14 cellular contexts compared by ENCODE assay signal in genomic region chr12:109720856-109721189, GRCh38. TPM values are rescaled to one million over a fixed set of nuclear protein-coding genes. Genes with fewer than 3 reads are reported as not detected.
A peak's percentile ranks its signal among the peaks of the same experiment; 100 is the strongest.
DNase-seq lines count a peak whose midpoint lies in the region; ATAC-seq, FAIRE-seq and TF ChIP-seq lines count a peak whose summit lies in the region.
"Had no signal": no experiment of that assay in that cellular context is flagged by ENCODE, and none has a peak within 500 bp of the region (broad histone marks: within the 10 kb centered on the region; RNA-seq: fewer than 3 reads in every experiment).

No MANE protein-coding gene starts in this region.

- POLR2A ChIA-PET in H1 (lab: Charles Lee; ENCODE audit: partially characterized antibody): no interaction called here

- no peak for FAIRE-seq in H1 (lab: Jason Lieb, UNC)

- H3K14ac ChIP-seq in H1 (ENCODE audit: insufficient read length): no peak overlapping the region

- 0 out of 2 replicates have a peak overlapping the region, but pooled peaks have one; percentile 39 for H2BK12ac ChIP-seq in H1 (ENCODE audit: low read depth, low read length)

- no peaks in the 10 kb centered on the region for H3K36me3 ChIP-seq in right atrium auricular region
- no peaks in the 10 kb centered on the region for H3K36me3 ChIP-seq in H1 (ENCODE audit: control insufficient read depth in 2 of 4, insufficient read depth in 4 of 4, low read length in 3 of 4)
- no peaks in the 10 kb centered on the region for H3K36me3 ChIP-seq in psoas muscle (ENCODE audit: insufficient read depth in 1 of 2, low read depth in 1 of 2)
- H3K36me3 ChIP-seq in gastroesophageal sphincter: no peaks in the 10 kb centered on the region
- H3K36me3 ChIP-seq: MG63 had no signal

- no peak overlapping the region for H3K56ac ChIP-seq in H1 (replicated peaks; ENCODE audit: insufficient read length, low read depth, low read length)

- no peak overlapping the region for H4K8ac ChIP-seq in H1 (ENCODE audit: extremely low read depth, insufficient read depth, low read length)

- peaks cover 0 to 84% of the 10 kb centered on the region in 2 donors for H3K4me1 ChIP-seq in right atrium auricular region
- peaks cover 0 to 28% (median 12%) of the 10 kb centered on the region in 4 experiments; a peak in 6 of 7 replicates for H3K4me1 ChIP-seq in H1 (replicated peaks in 1 of 4; ENCODE audit: control insufficient read depth in 3 of 4, insufficient read depth in 4 of 4, low read length in 3 of 4)
- peaks cover 66% of the 10 kb centered on the region for H3K4me1 ChIP-seq in psoas muscle
- peaks cover 0 to 87% (median 21%) of the 10 kb centered on the region in 3 donors for H3K4me1 ChIP-seq in gastroesophageal sphincter

- ATAC-seq in Right ventricle myocardium superior (ENCODE audit: poor library complexity) (no peak), psoas muscle (no peak), gastroesophageal sphincter (no peak)
- ATAC-seq: PC-3 had no signal

- no peak overlapping the region for H2AFZ ChIP-seq in H1 (ENCODE audit: low read length)

- H3K79me1 ChIP-seq in H1 (ENCODE audit: low read depth, low read length): no peaks in the 10 kb centered on the region

- H3K4me3 ChIP-seq in right atrium auricular region: no peak overlapping the region
- H3K4me3 ChIP-seq in H1 (ENCODE audit: extremely low read depth in 1 of 4, insufficient read depth in 2 of 4, low read depth in 3 of 4, low read length in 4 of 4): no peak overlapping the region
- no peak overlapping the region for H3K4me3 ChIP-seq in psoas muscle
- H3K4me3 ChIP-seq in gastroesophageal sphincter: no peak overlapping the region
- H3K4me3 ChIP-seq: MG63 had no signal

- TF ChIP-seq CTCF in right atrium auricular region (IDR thresholded peaks at IDR 0.05): no peak
- TF ChIP-seq CTCF in H1 (IDR thresholded peaks at IDR 0.05; ENCODE audit: control extremely low read depth in 1 of 3, insufficient read depth in 1 of 3, low read depth in 1 of 3, low read length in 3 of 3): no peak
- no peak for TF ChIP-seq CTCF in psoas muscle (IDR thresholded peaks at IDR 0.05)
- TF ChIP-seq CTCF in gastroesophageal sphincter (IDR thresholded peaks at IDR 0.05): no peak
- no peak for TF ChIP-seq CTCF in GM10266 (IDR thresholded peaks at IDR 0.05; ENCODE audit: control insufficient read depth, insufficient read depth, low read depth, missing control alignments)

- H2AK5ac ChIP-seq in H1 (ENCODE audit: low read depth, low read length): no peak overlapping the region

- DNase-seq in right atrium auricular region (ENCODE audit: low spot score) (no peak), Right ventricle myocardium superior (no peak), H1 (ENCODE audit: low read depth in 1 of 2, low spot score in 2 of 2) (no peak), psoas muscle (no peak), GF-D8 (lab: John Stamatoyannopoulos, UW) (no peak), GM10266 (ENCODE audit: extremely low spot score) (no peak)
- DNase-seq: CD4-positive, alpha-beta memory T cell; H7; MG63; NCI-H187 treated with DMSO at 0.1 percent for 48 hours; NCI-H748 treated with DMSO at 0.1 percent for 48 hours; PC-3 had no signal

- H2BK20ac ChIP-seq in H1 (ENCODE audit: low read length): no peak overlapping the region

- no peak overlapping the region for H2BK15ac ChIP-seq in H1 (ENCODE audit: low read length)

- no peaks in the 10 kb centered on the region for H3K79me2 ChIP-seq in H1 (ENCODE audit: control insufficient read depth in 1 of 2, insufficient read depth in 2 of 2, low read length in 2 of 2)

- H3K9ac ChIP-seq in H1 (replicated peaks in 1 of 4; ENCODE audit: extremely low read depth in 1 of 4, low read depth in 3 of 4, low read length in 3 of 4): no peak overlapping the region; a peak in 1 of 7 replicates
- H3K9ac ChIP-seq: KMS-11 had no signal

- no peak overlapping the region for H4K5ac ChIP-seq in H1 (ENCODE audit: insufficient read length, low read depth, low read length)

- H3K4me2 ChIP-seq in H1 (ENCODE audit: insufficient read depth in 1 of 2, low read depth in 2 of 2, low read length in 2 of 2): no peak overlapping the region
- H3K4me2 ChIP-seq: KMS-11 had no signal

- TF ChIP-seq POLR2A in H1 (IDR thresholded peaks at IDR 0.05; ENCODE audit: control extremely low read depth in 1 of 2, low read depth in 2 of 2, low read length in 2 of 2): no peak
- TF ChIP-seq POLR2A in gastroesophageal sphincter (IDR thresholded peaks at IDR 0.05): no peak

- no peak overlapping the region for H3K23ac ChIP-seq in H1 (ENCODE audit: insufficient read length)

- 75% methylated on average over 1 of the region's 1 CpG; no CpG with 5 or more reads in 1 of the 2 experiments for WGBS in H1 (ENCODE audit: extremely low coverage in 1 of 2, insufficient coverage in 1 of 2, insufficient read length in 1 of 2, insufficient replicate concordance in 2 of 2, low coverage in 1 of 2, low lambda C conversion rate in 2 of 2, missing lambda C conversion rate in 1 of 2), 2 experiments
- 5 to 25% (median 16%) methylated on average over 1 of the region's 1 CpG for WGBS in psoas muscle, 3 donors
- WGBS in gastroesophageal sphincter (ENCODE audit: low coverage in 1 of 2), 2 donors: no CpG with 5 or more reads among the region's 1 CpG

- peaks cover 2 to 9% of the 10 kb centered on the region in 2 experiments for H4K20me1 ChIP-seq in H1 (replicated peaks in 1 of 2; ENCODE audit: control insufficient read depth in 1 of 2, insufficient read depth in 2 of 2, low read length in 2 of 2)

- H3K23me2 ChIP-seq in H1 (ENCODE audit: low read depth, low read length): 0 out of 2 replicates have a peak, but pooled peaks cover 2% of the 10 kb centered on the region

- H2BK5ac ChIP-seq in H1 (ENCODE audit: low read depth, low read length): no peak overlapping the region; the same call in 1 of the 2 replicates

- CTCF ChIA-PET in H1 (lab: Charles Lee; ENCODE audit: partially characterized antibody): interaction anchor here (1.0 to 7.4 kb wide), 10 partner anchors 14 to 165 kb away, joined by 3 to 64 read pairs (median 14); no protein-coding TSS in a partner anchor

- no peak overlapping the region for H3K4ac ChIP-seq in H1 (replicated peaks; ENCODE audit: insufficient read length, low read depth, low read length)

- no peak overlapping the region for H2BK120ac ChIP-seq in H1 (replicated peaks; ENCODE audit: low read depth, low read length)

- intact Hi-C loops in Right ventricle myocardium superior (cut with DNase I): no loop called here
- intact Hi-C loops in psoas muscle (cut with DNase I): loop anchor here in 1 of 2 donors (5.0 kb wide), 2 partner anchors 51 to 119 kb away; no protein-coding TSS in a partner anchor

- H3K27ac ChIP-seq in right atrium auricular region (peak overlapping the region; percentile 86 to 95), H1 (ENCODE audit: low read depth, low read length) (no peak overlapping the region), psoas muscle (peak overlapping the region; percentile 82), gastroesophageal sphincter (peak overlapping the region in 2 of 4 donors; percentile 35 to 41)
- H3K27ac ChIP-seq: KMS-11 had no signal

- TF ChIP-seq RAD21 in H1 (IDR thresholded peaks at IDR 0.05 in 1 of 2, conservative IDR thresholded peaks at IDR 0.05 in 1 of 2; ENCODE audit: low read depth in 2 of 2, low read length in 2 of 2): no peak

- H3K9me3 ChIP-seq in right atrium auricular region (no peaks in the 10 kb centered on the region), H1 (ENCODE audit: insufficient read depth in 2 of 2, low read depth in 1 of 2, low read length in 1 of 2) (no peaks in the 10 kb centered on the region), psoas muscle (no peaks in the 10 kb centered on the region), gastroesophageal sphincter (no peaks in the 10 kb centered on the region)
- H3K9me3 ChIP-seq: MG63 had no signal

- H4K91ac ChIP-seq in H1 (replicated peaks; ENCODE audit: insufficient read length, low read length): no peak overlapping the region

- TF ChIP-seq EP300 in H1 (IDR thresholded peaks at IDR 0.05; ENCODE audit: borderline replicate concordance in 1 of 2, low read depth in 2 of 2, low read length in 2 of 2) (no peak), gastroesophageal sphincter (IDR thresholded peaks at IDR 0.05) (no peak)

- no peak overlapping the region for H3K18ac ChIP-seq in H1 (ENCODE audit: extremely low read depth, low read length)

- H3K27me3 ChIP-seq in right atrium auricular region (no peaks in the 10 kb centered on the region), H1 (replicated peaks in 1 of 4; ENCODE audit: control insufficient read depth in 3 of 4, extremely low read depth in 1 of 4, insufficient read depth in 3 of 4, low read length in 3 of 4) (peaks cover 1 to 26% (median 25%) of the 10 kb centered on the region in 4 experiments), psoas muscle (ENCODE audit: insufficient read depth in 3 of 3, low read length in 2 of 3) (no peaks in the 10 kb centered on the region), gastroesophageal sphincter (peaks cover 32% of the 10 kb centered on the region)
- H3K27me3 ChIP-seq: MG63 had no signal

TF ChIP-seq in H1, 55 proteins besides CTCF, POLR2A, EP300 and RAD21:
- no peak for TF ChIP-seq PHF8 (conservative IDR thresholded peaks at IDR 0.05; ENCODE audit: low read depth, low read length)
- TF ChIP-seq RFX5 (IDR thresholded peaks at IDR 0.05; ENCODE audit: borderline replicate concordance, low read depth, low read length): no peak
- TF ChIP-seq SIRT6 (IDR thresholded peaks at IDR 0.05; ENCODE audit: low read length): no peak
TF ChIP-seq in H1: peak in this region for 0.

RNA-seq across cellular contexts. Expression of gene FAM222A, which starts 7.2 kb away (rescaled TPM):
- total RNA-seq in right atrium auricular region: 10 to 100 TPM; 23.6 to 32.4 TPM
- 25.0 TPM for total RNA-seq in Right ventricle myocardium superior
- 1.1 and 1.5 TPM in 2 replicates for total RNA-seq in H1 (2021; fragmentation: NEBNext Ultra II Directional; extraction: Animal tissue kit (Norgen Biotek cat#: 25700))
- 0.94 and 1.6 TPM in 2 replicates for polyA plus RNA-seq in H1 (2011; rRNA removed)
- 0.85 TPM for polyA plus RNA-seq in H1 (2011; cell fraction: cytosol; rRNA removed)
- polyA plus RNA-seq in H1 (2011; cell fraction: nucleus; rRNA removed): 0.93 TPM
- polyA plus RNA-seq in H1 (2012, experiment 1 of 2): 0.81 to 1.1 TPM (median 0.88 TPM) in 4 replicates
- 0.91 TPM for polyA plus RNA-seq in H1 (2012, experiment 2 of 2)
- 1.1 TPM for polyA plus RNA-seq in H1 (2013, experiment 1 of 2)
- 1.1 TPM for polyA plus RNA-seq in H1 (2013, experiment 2 of 2)
- polyA minus RNA-seq in H1 (2011; rRNA and poly(A)+ RNA removed): 0.61 and 0.95 TPM in 2 replicates
- 1.9 TPM for polyA minus RNA-seq in H1 (2011; cell fraction: cytosol; rRNA and poly(A)+ RNA removed)
- polyA minus RNA-seq in H1 (2011; cell fraction: nucleus; rRNA and poly(A)+ RNA removed): 2.7 TPM
- total RNA-seq in psoas muscle: 1 to 10 TPM; 1.8 to 6.1 (median 5.5) TPM
- 10 to 100 TPM in 1 of 3 donors, 1 to 10 TPM in 1, under 1 TPM in 1; 0.59 to 15.8 (median 3.3) TPM for polyA plus RNA-seq in psoas muscle
- total RNA-seq in gastroesophageal sphincter: 1 to 10 TPM in 2 of 4 donors, under 1 TPM in 2; 0.54 to 3.7 (median 0.92) TPM
